17 cellular contexts compared by ENCODE assay signal in the genomic region with DNA sequence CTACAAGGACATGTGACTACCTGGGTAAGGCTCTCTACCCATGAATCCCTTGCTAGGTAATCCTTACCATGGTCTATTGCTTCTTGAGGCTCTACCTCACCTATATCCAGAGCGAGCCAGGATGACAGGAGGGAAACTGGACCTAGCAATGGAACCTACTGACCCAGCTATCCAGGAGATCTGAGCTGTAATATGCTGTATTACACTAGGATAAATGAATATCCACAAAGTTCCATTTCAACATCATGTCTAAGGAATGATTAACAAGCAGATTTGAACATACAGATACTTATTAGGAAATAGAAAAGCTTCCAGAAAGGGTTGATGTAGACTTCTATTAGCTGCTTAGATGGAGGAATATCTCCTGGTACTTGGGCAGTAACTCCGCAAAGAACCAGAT.
"Had no signal": no experiment of that assay in that cellular context is flagged by ENCODE, and none has a peak within 500 bp of the region (broad histone marks: within the 10 kb centered on the region; RNA-seq: fewer than 3 reads in every experiment).

No MANE protein-coding gene starts in this region.

- H3K27me3 Mint-ChIP-seq: activated CD4-positive, alpha-beta memory T cell treated with anti-CD3 and anti-CD28 coated beads, Interleukin-2, amount 10 ng/mL, durations not matched to agents 7 days and 5 days; effector memory CD8-positive, alpha-beta T cell; naive B cell had no signal

- H3K4me3 ChIP-seq: gastrocnemius medialis, heart left ventricle, stomach, testis, upper lobe of right lung had no signal

- H3K4me3 Mint-ChIP-seq: activated CD4-positive, alpha-beta memory T cell treated with anti-CD3 and anti-CD28 coated beads, Interleukin-2, amount 10 ng/mL, durations not matched to agents 7 days and 5 days; naive B cell; T-helper 1 cell treated with Interleukin-12 subunit alpha and Interleukin-12 subunit beta and Interleukin-4 antibody, amounts not matched to agents 30 μg/mL and 1 μg/mL, for 36 hours had no signal

- H3K36me3 ChIP-seq: gastrocnemius medialis, heart left ventricle, upper lobe of right lung had no signal

- H3K27me3 ChIP-seq: gastrocnemius medialis, heart left ventricle, stomach, testis, upper lobe of right lung had no signal

- ATAC-seq: activated naive CD4-positive, alpha-beta T cell treated with anti-CD3 and anti-CD28 coated beads, Interleukin-2, amount 50 U/mL, for 72 hours; gastrocnemius medialis; right cardiac atrium; upper lobe of right lung had no signal

- H3K9me3 ChIP-seq: gastrocnemius medialis, stomach, testis, upper lobe of right lung had no signal

- DNase-seq: activated CD4-positive, alpha-beta memory T cell treated with anti-CD3 and anti-CD28 coated beads, Interleukin-2, amount 10 ng/mL, durations not matched to agents 7 days and 5 days; activated CD4-positive, alpha-beta T cell treated with anti-CD3 and anti-CD28 coated beads for 4 hours; activated CD8-positive, alpha-beta memory T cell treated with anti-CD3 and anti-CD28 coated beads, Interleukin-2, amount 50 U/mL, for 4 hours; activated gamma-delta T cell; activated T-cell treated with anti-CD3 and anti-CD28 coated beads, Interleukin-2, amount 50 U/mL, for 48 hours; amniotic stem cell; cerebellar nuclear complex; effector memory CD8-positive, alpha-beta T cell; gastrocnemius medialis; heart left ventricle; naive B cell; right cardiac atrium; stomach; testis; upper lobe of right lung had no signal

- H3K27ac ChIP-seq: gastrocnemius medialis, heart left ventricle, testis, upper lobe of right lung had no signal

- H3K4me1 ChIP-seq: testis, upper lobe of right lung had no signal

- H3K27ac Mint-ChIP-seq: activated CD4-positive, alpha-beta memory T cell treated with anti-CD3 and anti-CD28 coated beads, Interleukin-2, amount 10 ng/mL, durations not matched to agents 7 days and 5 days; T-helper 1 cell treated with Interleukin-12 subunit alpha and Interleukin-12 subunit beta and Interleukin-4 antibody, amounts not matched to agents 30 μg/mL and 1 μg/mL, for 36 hours had no signal

- H3K9me3 Mint-ChIP-seq: activated CD4-positive, alpha-beta memory T cell treated with anti-CD3 and anti-CD28 coated beads, Interleukin-2, amount 10 ng/mL, durations not matched to agents 7 days and 5 days; effector memory CD8-positive, alpha-beta T cell; T-helper 1 cell treated with Interleukin-12 subunit alpha and Interleukin-12 subunit beta and Interleukin-4 antibody, amounts not matched to agents 30 μg/mL and 1 μg/mL, for 36 hours had no signal
